ENCODE assay signal across 8 cellular contexts in the genomic region with DNA sequence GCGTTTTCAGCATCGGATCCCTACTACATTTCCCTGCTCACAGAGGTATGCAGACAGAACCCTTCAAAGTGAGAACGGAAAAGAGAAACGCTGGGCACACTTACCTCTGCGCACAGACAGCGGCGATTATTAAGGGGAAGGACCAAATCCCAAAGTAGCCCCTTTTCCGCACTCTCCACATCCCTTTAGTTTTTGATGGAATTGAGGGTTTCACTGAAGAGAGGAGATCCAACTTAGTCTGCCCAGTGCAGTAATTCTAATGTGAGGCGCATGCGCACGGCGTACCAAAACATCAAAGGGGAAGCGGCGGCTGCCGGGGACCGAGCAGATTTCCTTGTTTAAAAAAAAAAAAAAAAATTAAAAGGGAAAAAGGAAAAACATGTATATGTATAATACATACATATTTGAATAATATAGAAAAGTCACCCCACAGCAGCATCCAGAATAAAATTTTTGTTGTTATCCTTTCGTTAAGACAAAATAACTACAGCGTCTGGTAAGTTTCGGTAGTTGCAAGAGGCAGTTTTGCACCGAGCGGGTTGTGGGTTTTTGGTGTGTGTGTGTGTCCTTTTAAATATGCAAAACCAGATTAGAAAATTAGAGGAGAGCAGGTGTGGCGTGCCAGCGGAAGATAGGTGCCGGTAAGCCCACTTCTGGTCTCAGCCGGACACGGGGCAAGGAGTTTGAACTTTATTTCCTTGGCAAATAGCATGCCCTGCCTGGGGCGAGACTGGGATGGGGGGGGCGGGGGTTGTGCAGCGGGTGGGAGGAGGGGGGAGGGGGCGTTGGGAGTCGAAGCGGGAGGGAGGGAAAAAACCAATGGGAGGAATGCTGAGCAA. TPM values are rescaled to one million over a fixed set of nuclear protein-coding genes. Genes with fewer than 3 reads are reported as not detected.
DNase-seq lines count a peak whose midpoint lies in the region; ATAC-seq and TF ChIP-seq lines count a peak whose summit lies in the region.

Gene GABRB2 (minus strand): TSS at position 263 of the 839 bp plus-strand sequence. CDS start 82 bp downstream, at position 181.

- DNase-seq in COLO829 (ENCODE audit: low spot score) = peak; percentile 55
- peak; percentile 74 for DNase-seq in OCI-M1 (lab: John Stamatoyannopoulos, UW)
- DNase-seq in chondrocyte (ENCODE audit: low spot score) = no peak
- peak; percentile 66 to 73 for DNase-seq in left colon
- DNase-seq in stimulated activated CD4-positive, alpha-beta T cell treated with anti-CD3 and anti-CD28 coated beads, Interleukin-4, amount 100 ng/mL, for 1 hour = peak; percentile 34
- DNase-seq in NCI-H146 treated with DMSO at 0.1 percent for 48 hours (lab: John Stamatoyannopoulos, UW; ENCODE audit: unreplicated experiment) = no peak

- H3K4me1 Mint-ChIP-seq in chondrocyte (ENCODE audit: low read depth) = peaks cover 22% of the 10 kb centered on the region

- H3K27ac Mint-ChIP-seq in chondrocyte (ENCODE audit: unreplicated experiment) = no peak within 1 kb of the TSS

- no peak for TF ChIP-seq CTCF in chondrocyte (IDR thresholded peaks at IDR 0.05)

- ATAC-seq in GM19023 (IDR thresholded peaks at IDR 0.05; ENCODE audit: unreplicated experiment) (peak; percentile 73), HG03135 (IDR thresholded peaks at IDR 0.05; ENCODE audit: unreplicated experiment) (peak; percentile 69), left colon (peak; percentile 80)

- H3K9me3 Mint-ChIP-seq in chondrocyte (ENCODE audit: low read depth) = peaks cover 8% of the 10 kb centered on the region

- peak within 1 kb of the TSS; percentile 59 for H3K4me3 Mint-ChIP-seq in chondrocyte (ENCODE audit: unreplicated experiment)

- peaks cover 2% of the 10 kb centered on the region for H3K36me3 Mint-ChIP-seq in chondrocyte (ENCODE audit: low read depth)

- intact Hi-C loops in left colon (cut with DNase I, micrococcal nuclease) = no loop called here

- peaks cover 72% of the 10 kb centered on the region for H3K27me3 Mint-ChIP-seq in chondrocyte (ENCODE audit: low read depth)

RNA-seq across cellular contexts. Expression of gene GABRB2, which starts in this region (rescaled TPM):
- not detected in 3 replicates for total RNA-seq in chondrocyte
- total RNA-seq in left colon = 1 to 10 TPM; 1.3 to 2.0 TPM

Comparison
In these comparisons a context has a peak if more than half of its experiments do, and no peak if none do; other contexts are left out.
1. DNase-seq: peak in COLO829 (single experiment), OCI-M1 (single experiment), left colon (2 of 2) and stimulated activated CD4-positive, alpha-beta T cell treated with anti-CD3 and anti-CD28 coated beads, Interleukin-4, amount 100 ng/mL, for 1 hour (single experiment); none in chondrocyte (single experiment) and NCI-H146 treated with DMSO at 0.1 percent for 48 hours (single experiment).
2. Peak in every context shown above with its lines, with median percentiles within 50 percentile points of each other: ATAC-seq.